1 cellular context compared by ENCODE assay signal in the genomic region with DNA sequence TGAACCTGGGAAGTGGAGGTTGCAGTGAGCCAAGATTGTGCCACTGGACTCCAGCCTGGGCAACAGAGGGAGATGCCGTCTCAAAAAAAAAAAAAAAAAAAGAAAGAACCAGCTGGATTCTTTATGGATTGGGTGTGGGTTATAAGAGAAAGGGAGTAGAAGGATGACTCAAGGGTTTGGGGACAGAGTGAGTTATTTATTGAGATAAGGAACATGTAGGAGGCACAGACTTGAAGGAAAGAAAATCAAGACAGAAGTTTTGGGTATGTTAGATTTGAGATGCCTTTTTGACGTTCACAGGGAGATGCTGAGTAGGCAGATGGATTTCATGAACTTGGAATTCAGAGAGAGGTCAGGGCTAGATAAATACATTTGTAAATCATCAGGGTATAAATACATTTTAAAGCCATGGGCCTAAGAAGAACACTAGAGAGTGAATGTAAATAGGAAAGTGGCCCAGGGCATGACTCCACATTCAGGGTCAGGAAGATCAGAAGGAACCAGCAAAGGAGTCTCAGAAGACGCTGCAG.
TF ChIP-seq lines count a peak whose summit lies in the region.

No MANE protein-coding gene starts in this region.

TF ChIP-seq in IMR-90, 13 proteins besides CTCF, POLR2A, EP300 and RAD21 (continued from another document):
- no peak for TF ChIP-seq FOS (IDR thresholded peaks at IDR 0.05; ENCODE audit: low read depth, low read length)
